In the genomic region with DNA sequence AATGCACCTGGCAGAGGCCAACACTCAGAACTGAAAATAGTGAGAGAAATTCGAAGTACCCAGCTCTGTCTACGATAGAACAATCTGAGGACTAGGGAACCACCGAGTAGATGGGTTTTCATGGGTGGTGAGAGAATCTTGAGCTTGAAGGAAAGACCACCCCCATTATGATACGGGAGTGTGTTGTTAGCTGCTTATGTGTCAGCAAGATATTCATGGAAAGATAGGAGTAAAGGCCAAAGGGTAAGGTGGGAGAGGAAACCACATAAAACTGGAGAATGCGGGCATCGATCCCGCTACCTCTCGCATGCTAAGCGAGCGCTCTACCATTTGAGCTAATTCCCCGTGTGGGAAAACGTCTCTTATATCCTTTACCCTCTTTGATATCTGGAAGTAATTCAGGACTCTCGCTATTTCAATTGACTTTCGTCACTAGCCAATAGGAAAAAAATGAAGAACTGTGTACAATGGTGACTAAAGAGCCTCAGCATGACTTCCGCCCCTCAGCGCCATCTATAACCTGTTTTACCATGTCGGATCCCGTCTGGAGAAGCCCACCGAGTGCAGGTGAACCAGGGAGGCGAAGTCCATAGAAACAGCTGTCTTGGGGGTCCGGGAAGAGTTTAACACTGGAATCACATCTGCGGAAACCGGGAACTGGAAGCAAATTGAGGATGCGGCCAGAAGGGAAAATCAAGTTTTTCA, we compare ENCODE assay signal across 8 cellular contexts.
A peak's percentile ranks its signal among the peaks of the same experiment; 100 is the strongest.
DNase-seq lines count a peak whose midpoint lies in the region; ATAC-seq, FAIRE-seq and TF ChIP-seq lines count a peak whose summit lies in the region.

No MANE protein-coding gene starts in this region.

- no peaks in the 10 kb centered on the region for H3K79me2 ChIP-seq in ACC112 (ENCODE audit: control insufficient read depth, insufficient read depth, low read length, unreplicated experiment)

- peak overlapping the region; percentile 86 for H3K4me3 ChIP-seq in ACC112 (ENCODE audit: low read depth, low read length)
- peak overlapping the region; percentile 56 for H3K4me3 ChIP-seq in WI38 (ENCODE audit: low read depth, low read length)
- peak overlapping the region; percentile 33 for H3K4me3 ChIP-seq in effector memory CD4-positive, alpha-beta T cell (ENCODE audit: insufficient read depth, low read depth, low read length, poor library complexity, severe bottlenecking)

- no peaks in the 10 kb centered on the region for H3K36me3 ChIP-seq in ACC112 (ENCODE audit: insufficient read depth, low read length)
- H3K36me3 ChIP-seq in effector memory CD4-positive, alpha-beta T cell (ENCODE audit: control insufficient read depth, insufficient read depth, low read length), result no peaks in the 10 kb centered on the region

- peaks cover 2% of the 10 kb centered on the region for H3K27me3 Mint-ChIP-seq in memory B cell
- no peaks in the 10 kb centered on the region for H3K27me3 Mint-ChIP-seq in stimulated activated naive CD8-positive, alpha-beta T cell treated with anti-CD3 and anti-CD28 coated beads, Interleukin-15, amount 100 ng/mL, for 72 hours

- H3K27ac ChIP-seq in ACC112 (ENCODE audit: low read depth, low read length), result peak overlapping the region; percentile 63
- H3K27ac ChIP-seq in effector memory CD4-positive, alpha-beta T cell (ENCODE audit: insufficient read depth, low read length, poor library complexity, severe bottlenecking), result no peak overlapping the region

- H2AFZ ChIP-seq in ACC112 (ENCODE audit: low read length, unreplicated experiment), result peak overlapping the region; percentile 89

- H3K36me3 Mint-ChIP-seq in memory B cell, result peaks cover 2% of the 10 kb centered on the region

- peak; percentile 80 for FAIRE-seq in GM19239 (lab: Jason Lieb, UNC)

- TF ChIP-seq CTCF in WI38 (IDR thresholded peaks at IDR 0.05; ENCODE audit: low read depth, low read length), result no peak

- ATAC-seq in memory B cell (ENCODE audit: low read depth), result peak; percentile 19
- ATAC-seq in stimulated activated naive CD8-positive, alpha-beta T cell treated with anti-CD3 and anti-CD28 coated beads, Interleukin-15, amount 100 ng/mL, for 72 hours, result peak; percentile 54
- ATAC-seq in HG03460 (IDR thresholded peaks at IDR 0.05; ENCODE audit: unreplicated experiment), result no peak

- no peaks in the 10 kb centered on the region for H3K9me3 ChIP-seq in effector memory CD4-positive, alpha-beta T cell (ENCODE audit: control insufficient read depth, low read length)

- H3K4me1 ChIP-seq in ACC112 (ENCODE audit: control insufficient read depth, insufficient read depth, low read length, unreplicated experiment), result no peaks in the 10 kb centered on the region
- no peaks in the 10 kb centered on the region for H3K4me1 ChIP-seq in effector memory CD4-positive, alpha-beta T cell (ENCODE audit: control insufficient read depth, insufficient read depth, low read length, poor library complexity, severe bottlenecking)

- peaks cover 15% of the 10 kb centered on the region for H3K4me1 Mint-ChIP-seq in memory B cell
- peaks cover 38% of the 10 kb centered on the region for H3K4me1 Mint-ChIP-seq in stimulated activated naive CD8-positive, alpha-beta T cell treated with anti-CD3 and anti-CD28 coated beads, Interleukin-15, amount 100 ng/mL, for 72 hours

- DNase-seq in GM19239 (ENCODE audit: insufficient read length, low spot score) (no peak), NCI-H2227 treated with DMSO at 0.1 percent for 48 hours (lab: John Stamatoyannopoulos, UW) (peak; percentile 98), memory B cell (ENCODE audit: low spot score in 2 of 2) (no peak)
- peak in 1 of 3 donors; percentile 27 for DNase-seq in effector memory CD4-positive, alpha-beta T cell
- peak; percentile 45 to 64 for DNase-seq in stimulated activated naive CD8-positive, alpha-beta T cell treated with anti-CD3 and anti-CD28 coated beads, Interleukin-15, amount 100 ng/mL, for 72 hours

- H3K27ac Mint-ChIP-seq in memory B cell, result peak overlapping the region; percentile 85
- peak overlapping the region; percentile 96 for H3K27ac Mint-ChIP-seq in stimulated activated naive CD8-positive, alpha-beta T cell treated with anti-CD3 and anti-CD28 coated beads, Interleukin-15, amount 100 ng/mL, for 72 hours

- H3K9me3 Mint-ChIP-seq in memory B cell, result no peaks in the 10 kb centered on the region
- H3K9me3 Mint-ChIP-seq in stimulated activated naive CD8-positive, alpha-beta T cell treated with anti-CD3 and anti-CD28 coated beads, Interleukin-15, amount 100 ng/mL, for 72 hours, result no peaks in the 10 kb centered on the region

- peak overlapping the region; percentile 87 for H3K4me3 Mint-ChIP-seq in memory B cell
- peak overlapping the region; percentile 88 to 89 for H3K4me3 Mint-ChIP-seq in stimulated activated naive CD8-positive, alpha-beta T cell treated with anti-CD3 and anti-CD28 coated beads, Interleukin-15, amount 100 ng/mL, for 72 hours

- H3K27me3 ChIP-seq in ACC112 (ENCODE audit: insufficient read depth, low read length), result no peaks in the 10 kb centered on the region
- no peaks in the 10 kb centered on the region for H3K27me3 ChIP-seq in effector memory CD4-positive, alpha-beta T cell (replicated peaks; ENCODE audit: control insufficient read depth, insufficient read depth, low read length, poor library complexity, severe bottlenecking)

Comparison
In these comparisons a context has a peak if more than half of its experiments do, and no peak if none do; other contexts are left out.
1. H3K4me3 ChIP-seq: peak in every context shown above with its lines; median percentile 86 in ACC112; 56 in WI38; 33 in effector memory CD4-positive, alpha-beta T cell.
2. DNase-seq: peak in NCI-H2227 treated with DMSO at 0.1 percent for 48 hours (single experiment) and stimulated activated naive CD8-positive, alpha-beta T cell treated with anti-CD3 and anti-CD28 coated beads, Interleukin-15, amount 100 ng/mL, for 72 hours (2 of 2); none in GM19239 (single experiment) and memory B cell (0 of 2).